In genomic region chr13:113608967-113609533, GRCh38 we compare ENCODE assay signal across 21 cellular contexts. TPM values are rescaled to one million over a fixed set of nuclear protein-coding genes. Genes with fewer than 3 reads are reported as not detected.
"Had no signal": no experiment of that assay in that cellular context is flagged by ENCODE, and none has a peak within 500 bp of the region (broad histone marks: within the 10 kb centered on the region; RNA-seq: fewer than 3 reads in every experiment).

No MANE protein-coding gene starts in this region.

- H3K4me3 Mint-ChIP-seq: activated CD8-positive, alpha-beta T cell treated with anti-CD3 and anti-CD28 coated beads for 36 hours; activated naive CD4-positive, alpha-beta T cell treated with anti-CD3 and anti-CD28 coated beads, Interleukin-2, amount 10 ng/mL, durations not matched to agents 7 days and 5 days; activated T-cell treated with anti-CD3 and anti-CD28 coated beads, Interleukin-2, amount 50 U/mL, for 4 hours; nephron progenitor cell; stimulated activated naive CD8-positive, alpha-beta T cell treated with anti-CD3 and anti-CD28 coated beads, Interleukin-15, Interleukin-2, amounts not matched to agents 100 ng/mL and 50 ng/mL, for 24 hours had no signal

- H3K9me3 ChIP-seq: lower lobe of right lung, psoas muscle, suprapubic skin, transverse colon had no signal

- H3K9me3 Mint-ChIP-seq: activated CD8-positive, alpha-beta T cell treated with anti-CD3 and anti-CD28 coated beads for 36 hours; activated naive CD4-positive, alpha-beta T cell treated with anti-CD3 and anti-CD28 coated beads, Interleukin-2, amount 10 ng/mL, durations not matched to agents 7 days and 5 days; activated T-cell treated with anti-CD3 and anti-CD28 coated beads, Interleukin-2, amount 50 U/mL, for 4 hours; stimulated activated naive CD8-positive, alpha-beta T cell treated with anti-CD3 and anti-CD28 coated beads, Interleukin-15, Interleukin-2, amounts not matched to agents 100 ng/mL and 50 ng/mL, for 24 hours had no signal

- H3K4me3 ChIP-seq: dorsolateral prefrontal cortex, lower lobe of right lung, psoas muscle, skin epidermis, suprapubic skin, transverse colon had no signal

- H3K27me3 ChIP-seq: dorsolateral prefrontal cortex, suprapubic skin, transverse colon had no signal

- H3K27ac Mint-ChIP-seq: activated CD8-positive, alpha-beta T cell treated with anti-CD3 and anti-CD28 coated beads for 36 hours; activated naive CD4-positive, alpha-beta T cell treated with anti-CD3 and anti-CD28 coated beads, Interleukin-2, amount 10 ng/mL, durations not matched to agents 7 days and 5 days; stimulated activated naive CD8-positive, alpha-beta T cell treated with anti-CD3 and anti-CD28 coated beads, Interleukin-15, Interleukin-2, amounts not matched to agents 100 ng/mL and 50 ng/mL, for 24 hours had no signal

- H3K27ac ChIP-seq: epithelial cell of prostate, lower lobe of right lung, psoas muscle, suprapubic skin, transverse colon had no signal

- H3K27me3 Mint-ChIP-seq: activated CD8-positive, alpha-beta T cell treated with anti-CD3 and anti-CD28 coated beads for 36 hours; activated naive CD4-positive, alpha-beta T cell treated with anti-CD3 and anti-CD28 coated beads, Interleukin-2, amount 10 ng/mL, durations not matched to agents 7 days and 5 days; stimulated activated naive CD8-positive, alpha-beta T cell treated with anti-CD3 and anti-CD28 coated beads, Interleukin-15, Interleukin-2, amounts not matched to agents 100 ng/mL and 50 ng/mL, for 24 hours had no signal

- H3K4me1 ChIP-seq: lower lobe of right lung, suprapubic skin, transverse colon had no signal

- ATAC-seq: activated CD8-positive, alpha-beta T cell treated with anti-CD3 and anti-CD28 coated beads for 36 hours; activated T-cell treated with anti-CD3 and anti-CD28 coated beads, Interleukin-2, amount 50 U/mL, for 4 hours had no signal

- DNase-seq: activated CD4-positive, alpha-beta T cell treated with anti-CD3 and anti-CD28 coated beads for 48 hours; activated CD4-positive, CD25-positive, alpha-beta regulatory T cell; activated CD8-positive, alpha-beta T cell treated with anti-CD3 and anti-CD28 coated beads for 36 hours; activated effector memory CD4-positive, alpha-beta T cell treated with Interleukin-2 at 50 U/mL for 16 hours; activated naive CD4-positive, alpha-beta T cell treated with anti-CD3 and anti-CD28 coated beads, Interleukin-2, amount 10 ng/mL, durations not matched to agents 7 days and 5 days; activated T-cell treated with anti-CD3 and anti-CD28 coated beads, Interleukin-2, amount 50 U/mL, for 4 hours; dorsolateral prefrontal cortex; foreskin melanocyte; hypothalamus; lower lobe of right lung; nephron progenitor cell; psoas muscle; transverse colon had no signal

RNA-seq across cellular contexts. Expression of gene ATP4B, which starts 48.9 kb away (rescaled TPM):
- total RNA-seq: activated CD8-positive, alpha-beta T cell treated with anti-CD3 and anti-CD28 coated beads for 36 hours; activated T-cell treated with anti-CD3 and anti-CD28 coated beads, Interleukin-2, amount 50 U/mL, for 4 hours; dorsolateral prefrontal cortex; lower lobe of right lung; omental fat pad; psoas muscle; right cardiac atrium; suprapubic skin; transverse colon had no signal
- polyA plus RNA-seq: keratinocyte, right cardiac atrium had no signal

RNA-seq across cellular contexts. Expression of gene GRK1, which starts 58.0 kb away (rescaled TPM):
- total RNA-seq: lower lobe of right lung, omental fat pad, suprapubic skin, transverse colon had no signal
- polyA plus RNA-seq: adipose tissue, keratinocyte, psoas muscle had no signal
